ENCODE assay signal across 8 cellular contexts in genomic region chr18:9102391-9103216, GRCh38. TPM values are rescaled to one million over a fixed set of nuclear protein-coding genes. Genes with fewer than 3 reads are reported as not detected.
DNase-seq lines count a peak whose midpoint lies in the region; ATAC-seq and TF ChIP-seq lines count a peak whose summit lies in the region.

Gene NDUFV2, plus strand, starts transcription at chr18:9102699. Its CDS starts 45 bp downstream, at chr18:9102744.

- intact Hi-C loops in left ventricle myocardium inferior (cut with micrococcal nuclease) (no loop called here), upper lobe of right lung (cut with DNase I) (no loop called here)

- H3K4me1 ChIP-seq in left ventricle myocardium inferior (peaks cover 60% of the 10 kb centered on the region), upper lobe of right lung (peaks cover 38% of the 10 kb centered on the region)

- ATAC-seq in GM18502 (IDR thresholded peaks at IDR 0.05; ENCODE audit: poor library complexity, unreplicated experiment), result peak; percentile 93
- peak; percentile 89 for ATAC-seq in HG02943 (IDR thresholded peaks at IDR 0.05; ENCODE audit: low read depth, unreplicated experiment)
- peak; percentile 91 for ATAC-seq in T-helper 17 cell
- ATAC-seq in upper lobe of right lung, result peak; percentile 100

- H3K9me3 Mint-ChIP-seq in progenitor cell of endocrine pancreas (ENCODE audit: low read depth), result no peaks in the 10 kb centered on the region

- H3K27me3 ChIP-seq in left ventricle myocardium inferior (ENCODE audit: low read depth), result no peaks in the 10 kb centered on the region
- no peaks in the 10 kb centered on the region for H3K27me3 ChIP-seq in upper lobe of right lung

- DNase-seq in NCI-H187 (lab: John Stamatoyannopoulos, UW) (peak; percentile 90 to 95), T-helper 17 cell (peak; percentile 96 to 99 (median 98)), amygdala (lab: John Stamatoyannopoulos, UW) (peak; percentile 53 to 98 (median 91)), left ventricle myocardium inferior (peak; percentile 98), progenitor cell of endocrine pancreas (ENCODE audit: low spot score, unreplicated experiment) (peak; percentile 94), upper lobe of right lung (peak; percentile 99)

- TF ChIP-seq CTCF in left ventricle myocardium inferior (IDR thresholded peaks at IDR 0.05; ENCODE audit: borderline replicate concordance) (no peak), progenitor cell of endocrine pancreas (IDR thresholded peaks at IDR 0.05; ENCODE audit: unreplicated experiment) (no peak), upper lobe of right lung (IDR thresholded peaks at IDR 0.05) (no peak)

- H3K4me3 Mint-ChIP-seq in T-helper 17 cell (peak within 1 kb of the TSS; percentile 96), progenitor cell of endocrine pancreas (ENCODE audit: low read depth) (peak within 1 kb of the TSS; percentile 86)

- H3K36me3 Mint-ChIP-seq in T-helper 17 cell (ENCODE audit: low read depth), result peaks cover 5% of the 10 kb centered on the region
- no peaks in the 10 kb centered on the region for H3K36me3 Mint-ChIP-seq in progenitor cell of endocrine pancreas (ENCODE audit: insufficient read depth)

- H3K27ac ChIP-seq in left ventricle myocardium inferior (replicated peaks) (peak within 1 kb of the TSS; percentile 97), upper lobe of right lung (peak within 1 kb of the TSS; percentile 92)

- H3K36me3 ChIP-seq in left ventricle myocardium inferior (no peaks in the 10 kb centered on the region), upper lobe of right lung (no peaks in the 10 kb centered on the region)

- H3K27ac Mint-ChIP-seq in T-helper 17 cell, result peak within 1 kb of the TSS; percentile 99
- H3K27ac Mint-ChIP-seq in progenitor cell of endocrine pancreas, result peak within 1 kb of the TSS; percentile 96

- H3K27me3 Mint-ChIP-seq in T-helper 17 cell (no peaks in the 10 kb centered on the region), progenitor cell of endocrine pancreas (no peaks in the 10 kb centered on the region)

- H3K4me1 Mint-ChIP-seq in T-helper 17 cell, result peaks cover 56% of the 10 kb centered on the region
- H3K4me1 Mint-ChIP-seq in progenitor cell of endocrine pancreas (ENCODE audit: low read depth), result peaks cover 48% of the 10 kb centered on the region

- H3K4me3 ChIP-seq in left ventricle myocardium inferior (peak within 1 kb of the TSS; percentile 88), upper lobe of right lung (peak within 1 kb of the TSS; percentile 77)

- H3K9me3 ChIP-seq in T-helper 17 cell (ENCODE audit: control insufficient read depth, low read length, poor library complexity, severe bottlenecking) (no peaks in the 10 kb centered on the region), left ventricle myocardium inferior (replicated peaks) (no peaks in the 10 kb centered on the region), upper lobe of right lung (no peaks in the 10 kb centered on the region)

RNA-seq across cellular contexts. Expression of gene NDUFV2, which starts in this region (rescaled TPM):
- total RNA-seq in T-helper 17 cell (100 to 1,000 TPM; 222 to 231 TPM), left ventricle myocardium inferior (455 TPM), progenitor cell of endocrine pancreas (119 and 124 TPM in 2 replicates), upper lobe of right lung (106 TPM)

Comparison
In these comparisons a context has a peak if more than half of its experiments do, and no peak if none do; other contexts are left out.
1. Peak in every context shown above with its lines: DNase-seq, ATAC-seq, H3K4me3 ChIP-seq and H3K27ac ChIP-seq.